ENCODE assay signal across 34 cellular contexts in the genomic region with DNA sequence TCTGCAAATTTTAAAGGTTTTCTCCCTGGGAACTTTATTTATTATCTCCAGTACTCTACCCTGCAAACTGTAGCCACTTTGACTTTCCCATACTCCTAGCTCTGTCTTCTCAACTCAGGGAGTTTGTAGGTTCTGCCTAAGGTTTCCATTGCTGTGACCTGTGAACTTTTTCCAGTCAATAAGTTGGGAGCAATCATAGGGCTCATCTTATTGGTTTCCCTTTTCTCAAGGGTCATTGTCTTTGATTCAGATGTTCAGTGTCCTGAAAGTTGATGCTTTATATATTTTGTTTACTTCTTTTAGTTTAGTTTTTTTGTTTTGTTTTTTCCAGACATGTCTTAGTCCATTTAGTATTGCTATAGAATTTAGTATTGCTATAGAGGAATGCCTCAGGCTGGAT.
"Had no signal": no experiment of that assay in that cellular context is flagged by ENCODE, and none has a peak within 500 bp of the region (broad histone marks: within the 10 kb centered on the region; RNA-seq: fewer than 3 reads in every experiment).

No MANE protein-coding gene starts in this region.

- DNase-seq: Karpas-422, Kasumi-1, MG63, MM.1S, MV-4-11, NCI-H1048, NCI-H1092, NCI-H1092 treated with DMSO at 0.1 percent for 48 hours, NCI-H1105, NCI-H1105 treated with DMSO at 0.1 percent for 48 hours, NCI-H1417, NCI-H1417 treated with DMSO at 0.1 percent for 48 hours, NCI-H1436, NCI-H1436 treated with DMSO at 0.1 percent for 48 hours, NCI-H146, NCI-H1694, NCI-H1694 treated with DMSO at 0.1 percent for 48 hours, NCI-H187, NCI-H187 treated with DMSO at 0.1 percent for 48 hours, NCI-H1930, NCI-H2029, NCI-H2029 treated with DMSO at 0.1 percent for 48 hours, NCI-H2081, NCI-H2081 treated with DMSO at 0.1 percent for 48 hours, NCI-H2107, NCI-H2171, NCI-H2171 treated with DMSO at 0.1 percent for 48 hours, NCI-H2227 treated with DMSO at 0.1 percent for 48 hours, NCI-H226, NCI-H345, NCI-H446, NCI-H446 treated with DMSO at 0.1 percent for 48 hours, NCI-H510A, NCI-H510A treated with DMSO at 0.1 percent for 48 hours had no signal

- H3K27me3 ChIP-seq: MG63 had no signal

- H3K4me3 ChIP-seq: MG63 had no signal

- H3K9me3 ChIP-seq: MG63 had no signal
